In genomic region chr1:114282751-114283403, GRCh38 we compare ENCODE assay signal across 8 cellular contexts.
DNase-seq lines count a peak whose midpoint lies in the region; TF ChIP-seq lines count a peak whose summit lies in the region.

No MANE protein-coding gene starts in this region.

- no peak overlapping the region for H3K4me3 Mint-ChIP-seq in activated T-helper 1 cell treated with anti-CD3 and anti-CD28 coated beads, Interleukin-12 subunit alpha, Interleukin-12 subunit beta, Interleukin-2, Interleukin-4 antibody, amounts not matched to agents 30 ng/mL and 10 ng/mL and 1 ng/mL, durations not matched to agents 14 hours and 24 hours and 36 hours

- H3K27ac ChIP-seq in testis = no peak overlapping the region

- H3K27ac Mint-ChIP-seq in activated T-helper 1 cell treated with anti-CD3 and anti-CD28 coated beads, Interleukin-12 subunit alpha, Interleukin-12 subunit beta, Interleukin-2, Interleukin-4 antibody, amounts not matched to agents 30 ng/mL and 10 ng/mL and 1 ng/mL, durations not matched to agents 14 hours and 24 hours and 36 hours = no peak overlapping the region

- intact Hi-C loops in activated T-helper 1 cell treated with anti-CD3 and anti-CD28 coated beads, Interleukin-12 subunit alpha, Interleukin-12 subunit beta, Interleukin-2, Interleukin-4 antibody, amounts not matched to agents 30 ng/mL and 10 ng/mL and 1 ng/mL, durations not matched to agents 14 hours and 24 hours and 36 hours (cut with micrococcal nuclease) = loop anchor here (1.0 kb wide), 2 partner anchors 305 to 448 kb away; no protein-coding TSS in a partner anchor
- intact Hi-C loops in testis (cut with DNase I; ENCODE audit: low total_unique reads) = loop anchor here (5.0 to 10.0 kb wide), 2 partner anchors 306 to 448 kb away; partner anchors contain the start of gene OLFML3

- H3K36me3 ChIP-seq in testis (ENCODE audit: low read depth, missing control alignments) = no peaks in the 10 kb centered on the region

- peak; percentile 61 to 81 (median 61) for TF ChIP-seq CTCF in testis (IDR thresholded peaks at IDR 0.05)

- H3K4me1 Mint-ChIP-seq in activated T-helper 1 cell treated with anti-CD3 and anti-CD28 coated beads, Interleukin-12 subunit alpha, Interleukin-12 subunit beta, Interleukin-2, Interleukin-4 antibody, amounts not matched to agents 30 ng/mL and 10 ng/mL and 1 ng/mL, durations not matched to agents 14 hours and 24 hours and 36 hours (ENCODE audit: low read depth) = no peaks in the 10 kb centered on the region

- no peak overlapping the region for H3K4me3 ChIP-seq in testis

- DNase-seq in EL (peak; percentile 83), GOT3 (lab: John Stamatoyannopoulos, UW) (peak; percentile 5), M059J (ENCODE audit: low read depth) (peak; percentile 85), RPMI7951 (ENCODE audit: low read depth) (peak; percentile 79), fibroblast of the conjunctiva (ENCODE audit: low read depth) (peak; percentile 89), non-pigmented ciliary epithelial cell (ENCODE audit: low read depth) (peak; percentile 72), testis (peak; percentile 95)
- DNase-seq in activated T-helper 1 cell treated with anti-CD3 and anti-CD28 coated beads, Interleukin-12 subunit alpha, Interleukin-12 subunit beta, Interleukin-2, Interleukin-4 antibody, amounts not matched to agents 30 ng/mL and 10 ng/mL and 1 ng/mL, durations not matched to agents 14 hours and 24 hours and 36 hours (ENCODE audit: low spot score) = peak; percentile 64

- no peaks in the 10 kb centered on the region for H3K9me3 Mint-ChIP-seq in activated T-helper 1 cell treated with anti-CD3 and anti-CD28 coated beads, Interleukin-12 subunit alpha, Interleukin-12 subunit beta, Interleukin-2, Interleukin-4 antibody, amounts not matched to agents 30 ng/mL and 10 ng/mL and 1 ng/mL, durations not matched to agents 14 hours and 24 hours and 36 hours

- WGBS in testis, 2 donors = 37 to 39% methylated on average over 7 of the region's 7 CpGs

- H3K4me1 ChIP-seq in testis = no peaks in the 10 kb centered on the region

- no peaks in the 10 kb centered on the region for H3K36me3 Mint-ChIP-seq in activated T-helper 1 cell treated with anti-CD3 and anti-CD28 coated beads, Interleukin-12 subunit alpha, Interleukin-12 subunit beta, Interleukin-2, Interleukin-4 antibody, amounts not matched to agents 30 ng/mL and 10 ng/mL and 1 ng/mL, durations not matched to agents 14 hours and 24 hours and 36 hours (ENCODE audit: low read depth)

- no peaks in the 10 kb centered on the region for H3K9me3 ChIP-seq in testis

- no peaks in the 10 kb centered on the region for H3K27me3 ChIP-seq in testis

- H3K27me3 Mint-ChIP-seq in activated T-helper 1 cell treated with anti-CD3 and anti-CD28 coated beads, Interleukin-12 subunit alpha, Interleukin-12 subunit beta, Interleukin-2, Interleukin-4 antibody, amounts not matched to agents 30 ng/mL and 10 ng/mL and 1 ng/mL, durations not matched to agents 14 hours and 24 hours and 36 hours (ENCODE audit: insufficient read depth) = peaks cover 12% of the 10 kb centered on the region

- TF ChIP-seq POLR2A in testis (IDR thresholded peaks at IDR 0.05) = no peak

Comparison
In these comparisons a context has a peak if more than half of its experiments do, and no peak if none do; other contexts are left out.
1. DNase-seq: peak in every context shown above with its lines; median percentile 95 in testis; 89 in fibroblast of the conjunctiva; 85 in M059J; 83 in EL; 79 in RPMI7951; 72 in non-pigmented ciliary epithelial cell; 64 in activated T-helper 1 cell treated with anti-CD3 and anti-CD28 coated beads, Interleukin-12 subunit alpha, Interleukin-12 subunit beta, Interleukin-2, Interleukin-4 antibody, amounts not matched to agents 30 ng/mL and 10 ng/mL and 1 ng/mL, durations not matched to agents 14 hours and 24 hours and 36 hours; 5 in GOT3.